8 cellular contexts compared by ENCODE assay signal in the genomic region with DNA sequence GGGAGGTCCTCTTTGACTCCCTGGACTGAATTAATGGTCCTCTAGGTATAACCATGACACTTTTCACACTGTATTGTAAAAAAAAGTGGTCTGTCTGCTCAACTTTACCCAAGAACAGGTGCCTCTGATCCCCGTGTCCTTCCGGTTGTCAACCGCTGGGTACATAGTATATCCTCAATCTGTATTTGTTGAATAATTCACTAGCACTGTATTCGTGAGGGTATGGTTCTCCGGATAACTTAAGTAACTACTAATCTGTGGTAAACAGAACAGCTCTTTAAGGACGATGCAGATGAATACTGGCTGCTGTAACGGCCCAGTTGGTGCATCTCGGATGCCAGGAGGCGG.
DNase-seq lines count a peak whose midpoint lies in the region; ATAC-seq, FAIRE-seq and TF ChIP-seq lines count a peak whose summit lies in the region.
"Had no signal": no experiment of that assay in that cellular context is flagged by ENCODE, and none has a peak within 500 bp of the region (broad histone marks: within the 10 kb centered on the region; RNA-seq: fewer than 3 reads in every experiment).

No MANE protein-coding gene starts in this region.

- no peaks in the 10 kb centered on the region for H3K9me3 Mint-ChIP-seq in nephron progenitor cell

- no peak overlapping the region for H3K27ac Mint-ChIP-seq in nephron progenitor cell

- H3K36me3 Mint-ChIP-seq in nephron progenitor cell (ENCODE audit: low read depth): peaks cover 9% of the 10 kb centered on the region

- no peak for DNase-seq in cardiac fibroblast (ENCODE audit: low read depth in 2 of 2)
- no peak for DNase-seq in nephron progenitor cell
- DNase-seq in HTR-8/SVneo (ENCODE audit: insufficient read length, low spot score): no peak
- DNase-seq in DMS114 treated with DMSO at 0.1 percent for 48 hours (lab: John Stamatoyannopoulos, UW; ENCODE audit: unreplicated experiment): no peak
- no peak for DNase-seq in activated CD4-positive, alpha-beta T cell treated with anti-CD3 and anti-CD28 coated beads, Interleukin-2, amount 50 U/mL, for 1 hour

- peaks cover 15% of the 10 kb centered on the region for H3K4me1 Mint-ChIP-seq in nephron progenitor cell

- H3K27me3 Mint-ChIP-seq in nephron progenitor cell (ENCODE audit: low read depth, poor library complexity): peaks cover 41% of the 10 kb centered on the region

- H3K4me3 ChIP-seq in cardiac fibroblast (replicated peaks in 1 of 2; ENCODE audit: low read depth in 2 of 2, low read length in 2 of 2): peak overlapping the region; percentile 64 to 75

- TF ChIP-seq CTCF in cardiac fibroblast (IDR thresholded peaks at IDR 0.05; ENCODE audit: low read depth, low read length) (no peak), nephron progenitor cell (IDR thresholded peaks at IDR 0.05) (no peak)

- FAIRE-seq in HTR-8/SVneo (lab: Jason Lieb, UNC): no peak
- FAIRE-seq: colon had no signal

- peak overlapping the region; percentile 92 for H3K4me3 Mint-ChIP-seq in nephron progenitor cell

- ATAC-seq in GM19452 (IDR thresholded peaks at IDR 0.05; ENCODE audit: unreplicated experiment) (peak; percentile 30), HG03457 (IDR thresholded peaks at IDR 0.05; ENCODE audit: unreplicated experiment) (peak; percentile 34)
